Comparison of ENCODE assay signal across 8 cellular contexts in genomic region chr16:29806096-29806579, GRCh38. TPM values are rescaled to one million over a fixed set of nuclear protein-coding genes. Genes with fewer than 3 reads are reported as not detected.
DNase-seq lines count a peak whose midpoint lies in the region; ATAC-seq, FAIRE-seq and TF ChIP-seq lines count a peak whose summit lies in the region.

Gene MAZ, plus strand, starts transcription at chr16:29806529. Its CDS starts 173 bp downstream, at chr16:29806702.

- TF ChIP-seq POLR2A in ovary (IDR thresholded peaks at IDR 0.05): no peak

- peaks cover 58% of the 10 kb centered on the region for H3K36me3 Mint-ChIP-seq in activated CD8-positive, alpha-beta memory T cell treated with anti-CD3 and anti-CD28 coated beads, Interleukin-2, amount 10 ng/mL, durations not matched to agents 7 days and 5 days

- no peaks in the 10 kb centered on the region for H3K9me3 ChIP-seq in ovary

- peak within 1 kb of the TSS; percentile 99 for H3K27ac ChIP-seq in ovary

- no peak for DNase-seq in activated CD8-positive, alpha-beta memory T cell treated with anti-CD3 and anti-CD28 coated beads, Interleukin-2, amount 10 ng/mL, durations not matched to agents 7 days and 5 days
- DNase-seq in activated CD8-positive, alpha-beta memory T cell treated with anti-CD3 and anti-CD28 coated beads for 24 hours: no peak
- peak; percentile 95 for DNase-seq in NCI-H2196 (lab: John Stamatoyannopoulos, UW; ENCODE audit: unreplicated experiment)
- DNase-seq in activated naive CD4-positive, alpha-beta T cell (lab: John Stamatoyannopoulos, UW): peak in 3 of 4 experiments; percentile 67 to 87 (median 82)
- peak; percentile 72 for DNase-seq in globus pallidus (ENCODE audit: low spot score)
- no peak for DNase-seq in ovary
- DNase-seq in cerebellar cortex (ENCODE audit: low spot score): no peak
- no peak for DNase-seq in urothelium cell line (ENCODE audit: low spot score)

- no peaks in the 10 kb centered on the region for H3K27me3 ChIP-seq in ovary

- no peak for TF ChIP-seq EP300 in ovary (IDR thresholded peaks at IDR 0.05)

- H3K27me3 Mint-ChIP-seq in activated CD8-positive, alpha-beta memory T cell treated with anti-CD3 and anti-CD28 coated beads, Interleukin-2, amount 10 ng/mL, durations not matched to agents 7 days and 5 days: no peaks in the 10 kb centered on the region

- WGBS in ovary, 3 donors: 0 to 1% (median 0%) methylated on average over 5 to 47 of the region's 67 CpGs

- peak within 1 kb of the TSS; percentile 99 for H3K27ac Mint-ChIP-seq in activated CD8-positive, alpha-beta memory T cell treated with anti-CD3 and anti-CD28 coated beads, Interleukin-2, amount 10 ng/mL, durations not matched to agents 7 days and 5 days

- H3K4me3 Mint-ChIP-seq in activated CD8-positive, alpha-beta memory T cell treated with anti-CD3 and anti-CD28 coated beads, Interleukin-2, amount 10 ng/mL, durations not matched to agents 7 days and 5 days: peak within 1 kb of the TSS; percentile 96

- no peak for TF ChIP-seq CTCF in ovary (IDR thresholded peaks at IDR 0.05)

- CTCF ChIA-PET in activated CD8-positive, alpha-beta memory T cell treated with anti-CD3 and anti-CD28 coated beads, Interleukin-2, amount 10 ng/mL, durations not matched to agents 7 days and 5 days (lab: Charles Lee): interaction anchor here (3.0 to 3.6 kb wide), 3 partner anchors 13 to 105 kb away, joined by 16 to 87 read pairs (median 37); partner anchors contain the start of genes KIF22, MVP and PAGR1

- intact Hi-C loops in ovary (cut with DNase I): loop anchor here in 2 of 4 donors (2.0 to 10.0 kb wide), 3 partner anchors 43 to 201 kb away; no protein-coding TSS in a partner anchor

- no peaks in the 10 kb centered on the region for H3K36me3 ChIP-seq in ovary

- H3K4me3 ChIP-seq in ovary: peak within 1 kb of the TSS; percentile 72

- H3K4me1 ChIP-seq in ovary (ENCODE audit: insufficient read depth): peaks cover 18% of the 10 kb centered on the region

- H3K4me1 Mint-ChIP-seq in activated CD8-positive, alpha-beta memory T cell treated with anti-CD3 and anti-CD28 coated beads, Interleukin-2, amount 10 ng/mL, durations not matched to agents 7 days and 5 days: peaks cover 50% of the 10 kb centered on the region

- H3K9me3 Mint-ChIP-seq in activated CD8-positive, alpha-beta memory T cell treated with anti-CD3 and anti-CD28 coated beads, Interleukin-2, amount 10 ng/mL, durations not matched to agents 7 days and 5 days (ENCODE audit: low read depth): no peaks in the 10 kb centered on the region

- no peak for ATAC-seq in activated CD8-positive, alpha-beta memory T cell treated with anti-CD3 and anti-CD28 coated beads, Interleukin-2, amount 10 ng/mL, durations not matched to agents 7 days and 5 days

- no peak for FAIRE-seq in urothelium cell line (lab: Jason Lieb, UNC)

RNA-seq across cellular contexts. Expression of gene MAZ, which starts in this region (rescaled TPM):
- total RNA-seq in activated CD8-positive, alpha-beta memory T cell treated with anti-CD3 and anti-CD28 coated beads, Interleukin-2, amount 10 ng/mL, durations not matched to agents 7 days and 5 days: 100 to 1,000 TPM; 411 to 434 TPM
- total RNA-seq in ovary: 100 to 1,000 TPM in 5 of 7 donors, 10 to 100 TPM in 2; 50.6 to 256 (median 192) TPM
- 100 to 1,000 TPM; 105 to 152 TPM for polyA plus RNA-seq in ovary

Comparison
In these comparisons a context has a peak if more than half of its experiments do, and no peak if none do; other contexts are left out.
1. DNase-seq: peak in NCI-H2196 (single experiment), activated naive CD4-positive, alpha-beta T cell (3 of 4) and globus pallidus (single experiment); none in activated CD8-positive, alpha-beta memory T cell treated with anti-CD3 and anti-CD28 coated beads, Interleukin-2, amount 10 ng/mL, durations not matched to agents 7 days and 5 days (single experiment), activated CD8-positive, alpha-beta memory T cell treated with anti-CD3 and anti-CD28 coated beads for 24 hours (single experiment), ovary (0 of 5), cerebellar cortex (single experiment) and urothelium cell line (single experiment).